In genomic region chr9:112377684-112378344, GRCh38 we compare ENCODE assay signal across 9 cellular contexts. TPM values are rescaled to one million over a fixed set of nuclear protein-coding genes. Genes with fewer than 3 reads are reported as not detected.
A peak's percentile ranks its signal among the peaks of the same experiment; 100 is the strongest.
DNase-seq lines count a peak whose midpoint lies in the region; ATAC-seq and TF ChIP-seq lines count a peak whose summit lies in the region.
"Had no signal": no experiment of that assay in that cellular context is flagged by ENCODE, and none has a peak within 500 bp of the region (broad histone marks: within the 10 kb centered on the region; RNA-seq: fewer than 3 reads in every experiment).

No MANE protein-coding gene starts in this region.

- no peak for TF ChIP-seq RAD21 in liver (IDR thresholded peaks at IDR 0.05)

- ATAC-seq in heart left ventricle, result no peak
- no peak for ATAC-seq in Right ventricle myocardium inferior
- no peak for ATAC-seq in activated naive CD8-positive, alpha-beta T cell treated with anti-CD3 and anti-CD28 coated beads, Interleukin-2, amount 10 ng/mL, durations not matched to agents 7 days and 5 days (ENCODE audit: low read depth)
- no peak for ATAC-seq in HG03565 (IDR thresholded peaks at IDR 0.05; ENCODE audit: unreplicated experiment)
- no peak for ATAC-seq in HG03280 (IDR thresholded peaks at IDR 0.05; ENCODE audit: unreplicated experiment)

- peaks cover 5% of the 10 kb centered on the region for H3K9me3 Mint-ChIP-seq in activated naive CD8-positive, alpha-beta T cell treated with anti-CD3 and anti-CD28 coated beads, Interleukin-2, amount 10 ng/mL, durations not matched to agents 7 days and 5 days
- H3K9me3 Mint-ChIP-seq: dendritic cell treated with granulocyte-macrophage colony-stimulating factor and Interleukin-4, amounts not matched to agents 40 ng/mL and 50 ng/mL, for 4 days had no signal

- H3K27ac ChIP-seq in heart left ventricle (peak overlapping the region in 8 of 12 donors; percentile 97 to 99 (median 98)), liver (ENCODE audit: low read depth in 1 of 2, low read length in 2 of 2) (peak overlapping the region; percentile 98 to 99), urinary bladder (ENCODE audit: low read depth) (no peak overlapping the region)

- H3K36me3 ChIP-seq in heart left ventricle, result no peaks in the 10 kb centered on the region
- H3K36me3 ChIP-seq in liver (ENCODE audit: control insufficient read depth in 4 of 4, insufficient read depth in 3 of 4, low read depth in 1 of 4, low read length in 3 of 4), result no peaks in the 10 kb centered on the region
- H3K36me3 ChIP-seq in urinary bladder (ENCODE audit: insufficient read depth), result peaks cover 3% of the 10 kb centered on the region

- 73 to 84% (median 77%) methylated on average over 1 of the region's 1 CpG for WGBS in heart left ventricle, 4 donors
- 33% methylated on average over 1 of the region's 1 CpG for WGBS in liver
- WGBS in urinary bladder, result 89% methylated on average over 1 of the region's 1 CpG

- H3K36me3 Mint-ChIP-seq in activated naive CD8-positive, alpha-beta T cell treated with anti-CD3 and anti-CD28 coated beads, Interleukin-2, amount 10 ng/mL, durations not matched to agents 7 days and 5 days, result peaks cover 18% of the 10 kb centered on the region

- H3K9ac ChIP-seq in liver (ENCODE audit: low read depth in 1 of 2, low read length in 2 of 2), result peak overlapping the region; percentile 79 to 83

- peak overlapping the region in 10 of 12 donors; percentile 61 to 99 (median 84) for H3K4me3 ChIP-seq in heart left ventricle
- peak overlapping the region; percentile 69 to 90 (median 77) for H3K4me3 ChIP-seq in liver (ENCODE audit: low read depth in 1 of 3, low read length in 3 of 3)
- peak overlapping the region; percentile 87 for H3K4me3 ChIP-seq in urinary bladder (ENCODE audit: low read depth, low read length)

- H3K4me1 ChIP-seq in heart left ventricle (peaks cover 0 to 45% (median 27%) of the 10 kb centered on the region in 12 donors), liver (ENCODE audit: control insufficient read depth in 4 of 4, insufficient read depth in 4 of 4, low read length in 3 of 4) (peaks cover 8 to 43% (median 32%) of the 10 kb centered on the region in 4 donors), urinary bladder (ENCODE audit: insufficient read depth) (no peaks in the 10 kb centered on the region)

- TF ChIP-seq CTCF in heart left ventricle (IDR thresholded peaks at IDR 0.05) (no peak), liver (IDR thresholded peaks at IDR 0.05; ENCODE audit: low read depth, low read length, missing input control) (no peak)

- H3K27ac Mint-ChIP-seq in activated naive CD8-positive, alpha-beta T cell treated with anti-CD3 and anti-CD28 coated beads, Interleukin-2, amount 10 ng/mL, durations not matched to agents 7 days and 5 days, result peak overlapping the region; percentile 44

- H3K9me3 ChIP-seq in heart left ventricle (no peaks in the 10 kb centered on the region), liver (ENCODE audit: control insufficient read depth in 4 of 4, low read length in 3 of 4) (no peaks in the 10 kb centered on the region)

- POLR2A ChIA-PET in activated naive CD8-positive, alpha-beta T cell treated with anti-CD3 and anti-CD28 coated beads, Interleukin-2, amount 10 ng/mL, durations not matched to agents 7 days and 5 days (lab: Charles Lee), result interaction anchor here (1.1 to 1.7 kb wide), 2 partner anchors 44 to 59 kb away, joined by 4 read pairs; partner anchors contain the start of gene PTBP3

- H3K4me3 Mint-ChIP-seq in activated naive CD8-positive, alpha-beta T cell treated with anti-CD3 and anti-CD28 coated beads, Interleukin-2, amount 10 ng/mL, durations not matched to agents 7 days and 5 days, result peak overlapping the region; percentile 99

- DNase-seq in heart left ventricle (no peak), Right ventricle myocardium inferior (ENCODE audit: missing footprints) (no peak), glomerular visceral epithelial cell (ENCODE audit: extremely low spot score) (no peak)
- DNase-seq in activated naive CD8-positive, alpha-beta T cell treated with anti-CD3 and anti-CD28 coated beads, Interleukin-2, amount 10 ng/mL, durations not matched to agents 7 days and 5 days, result no peak

- no peak for TF ChIP-seq POLR2A in heart left ventricle (IDR thresholded peaks at IDR 0.05)

- H3K27me3 ChIP-seq in heart left ventricle (no peaks in the 10 kb centered on the region), liver (ENCODE audit: control insufficient read depth in 4 of 4, insufficient read depth in 4 of 4, low read length in 3 of 4) (no peaks in the 10 kb centered on the region)

- intact Hi-C loops in heart left ventricle (cut with DNase I), result loop anchor here in 2 of 10 donors (2.0 to 10.0 kb wide), 2 partner anchors 45 to 483 kb away; partner anchors contain the start of genes PTBP3 (in 1 of the 2) and UGCG (in 1 of the 2)
- intact Hi-C loops in Right ventricle myocardium inferior (cut with DNase I), result loop anchor here (2.0 to 10.0 kb wide), 2 partner anchors 45 to 337 kb away; partner anchors contain the start of genes INIP and PTBP3

- H3K27me3 Mint-ChIP-seq in activated naive CD8-positive, alpha-beta T cell treated with anti-CD3 and anti-CD28 coated beads, Interleukin-2, amount 10 ng/mL, durations not matched to agents 7 days and 5 days, result no peaks in the 10 kb centered on the region
- H3K27me3 Mint-ChIP-seq: dendritic cell treated with granulocyte-macrophage colony-stimulating factor and Interleukin-4, amounts not matched to agents 40 ng/mL and 50 ng/mL, for 4 days had no signal

- H3K4me1 Mint-ChIP-seq in activated naive CD8-positive, alpha-beta T cell treated with anti-CD3 and anti-CD28 coated beads, Interleukin-2, amount 10 ng/mL, durations not matched to agents 7 days and 5 days, result peaks cover 40% of the 10 kb centered on the region

TF ChIP-seq in liver, 16 proteins besides CTCF, POLR2A, EP300 and RAD21:
- peak; percentile 91 to 92 for TF ChIP-seq RXRA (IDR thresholded peaks at IDR 0.05)
- TF ChIP-seq HNF4A (conservative IDR thresholded peaks at IDR 0.05), result peak in 1 of 2 donors; percentile 14
- no peak for TF ChIP-seq ATF3 (IDR thresholded peaks at IDR 0.05)

RNA-seq across cellular contexts. Expression of gene HSDL2, which starts 2.1 kb away (rescaled TPM):
- total RNA-seq in heart left ventricle (100 to 1,000 TPM; 112 to 241 (median 181) TPM), Right ventricle myocardium inferior (270 TPM), liver (100 to 1,000 TPM in 1 of 2 donors, 10 to 100 TPM in 1; 26.1 to 135 TPM), urinary bladder (63.5 TPM)
- polyA plus RNA-seq in heart left ventricle (100 to 1,000 TPM in 1 of 2 donors, 10 to 100 TPM in 1; 54.0 to 146 TPM), liver (10 to 100 TPM; 72.2 to 86.9 TPM), urinary bladder (31.3 TPM)
- 10 to 100 TPM; 20.1 to 21.6 TPM for total RNA-seq in activated naive CD8-positive, alpha-beta T cell treated with anti-CD3 and anti-CD28 coated beads, Interleukin-2, amount 10 ng/mL, durations not matched to agents 7 days and 5 days

RNA-seq across cellular contexts. Expression of gene PTBP3, which starts 44.4 kb away (rescaled TPM):
- total RNA-seq in heart left ventricle (10 to 100 TPM in 7 of 9 donors, 1 to 10 TPM in 2; 9.8 to 49.0 (median 17.7) TPM), Right ventricle myocardium inferior (21.0 TPM), liver (10 to 100 TPM; 11.8 to 34.1 TPM), urinary bladder (59.9 TPM)
- polyA plus RNA-seq in heart left ventricle (1 to 10 TPM; 2.8 to 6.7 TPM), liver (1 to 10 TPM; 4.3 to 6.7 TPM), urinary bladder (12.0 TPM)
- total RNA-seq in activated naive CD8-positive, alpha-beta T cell treated with anti-CD3 and anti-CD28 coated beads, Interleukin-2, amount 10 ng/mL, durations not matched to agents 7 days and 5 days, result 100 to 1,000 TPM; 144 to 155 TPM
